ENCODE assay signal across 8 cellular contexts in the genomic region with DNA sequence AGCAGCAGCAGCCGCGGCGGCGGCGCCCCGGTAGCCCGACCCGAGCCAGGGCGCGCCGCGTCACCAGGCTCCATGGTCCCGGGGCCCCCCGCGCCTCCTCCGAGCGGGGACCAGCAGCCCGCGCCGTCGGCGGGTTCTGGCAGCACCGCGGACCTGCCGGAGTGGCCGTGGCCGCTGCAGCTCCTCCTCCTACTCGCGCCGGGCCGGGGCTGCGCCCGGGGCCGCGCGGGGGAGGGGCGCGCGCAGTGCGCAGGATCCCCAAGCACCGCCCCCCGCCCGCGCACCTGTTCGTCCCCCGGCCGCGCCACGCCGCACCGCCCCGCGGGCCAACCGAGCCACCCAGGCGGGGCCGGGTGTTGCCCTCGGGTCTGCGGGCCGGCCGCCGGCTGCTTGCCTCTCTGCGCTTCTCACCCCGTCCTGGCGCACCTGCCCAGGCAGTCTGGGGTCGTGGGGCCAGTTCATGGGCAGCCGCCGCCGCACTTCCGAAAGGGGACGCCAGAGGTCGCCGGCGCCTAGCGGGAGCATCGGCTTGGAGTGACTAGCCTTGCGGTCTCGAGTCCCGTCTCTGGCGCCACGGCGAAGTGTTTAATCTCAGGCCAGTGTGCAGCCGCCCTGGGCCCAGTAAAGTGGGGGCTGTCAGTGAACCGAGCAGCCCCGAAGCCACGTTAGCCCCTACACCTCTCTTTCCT.
DNase-seq lines count a peak whose midpoint lies in the region; ATAC-seq lines count a peak whose summit lies in the region.

A gene (minus strand): TSS at position 163 of the 689 bp plus-strand sequence. CDS start 89 bp downstream, at position 74.

- H3K9me3 ChIP-seq in BLaER1, result peaks cover 35% of the 10 kb centered on the region

- H3K4me1 ChIP-seq in BLaER1, result peaks cover 28% of the 10 kb centered on the region

- peak; percentile 62 for ATAC-seq in HG03442 (IDR thresholded peaks at IDR 0.05; ENCODE audit: unreplicated experiment)

- peaks cover 8% of the 10 kb centered on the region; the same call in 1 of the 2 replicates for H3K27me3 ChIP-seq in BLaER1

- H3K4me2 ChIP-seq in BLaER1, result peak within 1 kb of the TSS; percentile 84

- peak within 1 kb of the TSS; percentile 75 for H3K4me3 ChIP-seq in BLaER1

- DNase-seq in GM19240 (ENCODE audit: insufficient read length, low spot score) (peak; percentile 20), NCI-H748 (lab: John Stamatoyannopoulos, UW; ENCODE audit: unreplicated experiment) (peak; percentile 85), ecto neural progenitor cell (ENCODE audit: low spot score) (peak; percentile 86), medulla oblongata (ENCODE audit: extremely low spot score) (peak; percentile 55)
- DNase-seq in activated CD4-positive, alpha-beta T cell treated with anti-CD3 and anti-CD28 coated beads, Interleukin-2, amount 50 U/mL, for 48 hours, result peak; percentile 82 to 83
- peak; percentile 53 for DNase-seq in stimulated activated CD8-positive, alpha-beta memory T cell treated with anti-CD3 and anti-CD28 coated beads, Interleukin-12 subunit alpha, Interleukin-12 subunit beta, amount 100 ng/mL, for 1 hour (ENCODE audit: low read depth)

- no peaks in the 10 kb centered on the region for H3K36me3 ChIP-seq in BLaER1

- H3K9ac ChIP-seq in BLaER1, result peak within 1 kb of the TSS; percentile 71

- H4K20me1 ChIP-seq in BLaER1, result no peaks in the 10 kb centered on the region

- H3K27ac ChIP-seq in BLaER1, result peak within 1 kb of the TSS; percentile 35; the same call in 1 of the 2 replicates

Comparison
In these comparisons a context has a peak if more than half of its experiments do, and no peak if none do; other contexts are left out.
1. Peak in every context shown above with its lines: DNase-seq, ATAC-seq, H3K4me3 ChIP-seq and H3K27ac ChIP-seq.
2. DNase-seq: peak in every context shown above with its lines; median percentile 86 in ecto neural progenitor cell; 85 in NCI-H748; 82 in activated CD4-positive, alpha-beta T cell treated with anti-CD3 and anti-CD28 coated beads, Interleukin-2, amount 50 U/mL, for 48 hours; 55 in medulla oblongata; 53 in stimulated activated CD8-positive, alpha-beta memory T cell treated with anti-CD3 and anti-CD28 coated beads, Interleukin-12 subunit alpha, Interleukin-12 subunit beta, amount 100 ng/mL, for 1 hour; 20 in GM19240.